In genomic region chr10:7388149-7388548, GRCh38 we compare ENCODE assay signal across 1 cellular context. TPM values are rescaled to one million over a fixed set of nuclear protein-coding genes. Genes with fewer than 3 reads are reported as not detected.
"Had no signal": no experiment of that assay in that cellular context is flagged by ENCODE, and none has a peak within 500 bp of the region (broad histone marks: within the 10 kb centered on the region; RNA-seq: fewer than 3 reads in every experiment).

No MANE protein-coding gene starts in this region.

RNA-seq across cellular contexts. Expression of gene SFMBT2, which starts 22.7 kb away (rescaled TPM):
- total RNA-seq: LHCN-M2 had no signal
